Comparison of ENCODE assay signal across 13 cellular contexts in genomic region chrX:66833426-66833825, GRCh38.
DNase-seq lines count a peak whose midpoint lies in the region; ATAC-seq and TF ChIP-seq lines count a peak whose summit lies in the region.
"Had no signal": no experiment of that assay in that cellular context is flagged by ENCODE, and none has a peak within 500 bp of the region (broad histone marks: within the 10 kb centered on the region; RNA-seq: fewer than 3 reads in every experiment).

No MANE protein-coding gene starts in this region.

- no peak overlapping the region for H3K4me3 ChIP-seq in left lung
- H3K4me3 ChIP-seq: prostate gland had no signal

- H3K9me3 ChIP-seq in left lung: peaks cover 0 to 1% of the 10 kb centered on the region in 2 donors
- H3K9me3 ChIP-seq: prostate gland had no signal

- H3K4me1 ChIP-seq in left lung: no peaks in the 10 kb centered on the region
- H3K4me1 ChIP-seq: prostate gland had no signal

- H3K36me3 ChIP-seq in left lung: no peaks in the 10 kb centered on the region
- H3K36me3 ChIP-seq: prostate gland had no signal

- intact Hi-C loops in left ventricle myocardium superior (cut with micrococcal nuclease): no loop called here
- intact Hi-C loops in left lung (cut with DNase I): no loop called here

- ATAC-seq in GM18907 (IDR thresholded peaks at IDR 0.05; ENCODE audit: unreplicated experiment) (peak; percentile 98), GM21786 (IDR thresholded peaks at IDR 0.05; ENCODE audit: unreplicated experiment) (peak; percentile 100), HG03175 (IDR thresholded peaks at IDR 0.05; ENCODE audit: unreplicated experiment) (peak; percentile 100), left ventricle myocardium superior (no peak), left lung (no peak)
- ATAC-seq: HepG2, SK-N-SH treated with all-trans-retinoic acid at 6 μM for 48 hours had no signal

- H3K27ac ChIP-seq in left lung: no peak overlapping the region
- H3K27ac ChIP-seq: prostate gland had no signal

- no peaks in the 10 kb centered on the region for H3K27me3 ChIP-seq in left lung

- TF ChIP-seq CTCF in GM10266 (IDR thresholded peaks at IDR 0.05; ENCODE audit: control insufficient read depth, insufficient read depth, low read depth, missing control alignments) (no peak), left lung (IDR thresholded peaks at IDR 0.05) (no peak)

- peak; percentile 1 for DNase-seq in GM10266 (ENCODE audit: extremely low spot score)
- DNase-seq in HT-29 (ENCODE audit: low spot score): no peak
- no peak for DNase-seq in ureter (ENCODE audit: low spot score)
- DNase-seq in left ventricle myocardium superior: no peak
- DNase-seq in left lung: no peak
- DNase-seq: activated effector memory CD4-positive, alpha-beta T cell treated with anti-CD3 and anti-CD28 coated beads, Interleukin-2, amount 50 U/mL, for 16 hours; NCI-H1436 treated with DMSO at 0.1 percent for 48 hours had no signal

Comparison
In these comparisons a context has a peak if more than half of its experiments do, and no peak if none do; other contexts are left out.
1. ATAC-seq: peak in GM18907 (single experiment), GM21786 (single experiment) and HG03175 (single experiment); none in left ventricle myocardium superior (single experiment) and left lung (single experiment).